ENCODE assay signal across 8 cellular contexts in genomic region chr7:50793115-50793946, GRCh38.
DNase-seq lines count a peak whose midpoint lies in the region; ATAC-seq and TF ChIP-seq lines count a peak whose summit lies in the region.

No MANE protein-coding gene starts in this region.

- peaks cover 22% of the 10 kb centered on the region for H3K4me1 Mint-ChIP-seq in nephron

- peaks cover 7% of the 10 kb centered on the region for H3K36me3 Mint-ChIP-seq in nephron (ENCODE audit: low read depth)

- no peak for ATAC-seq in HG02588 (IDR thresholded peaks at IDR 0.05; ENCODE audit: unreplicated experiment)
- no peak for ATAC-seq in HG03159 (IDR thresholded peaks at IDR 0.05; ENCODE audit: unreplicated experiment)

- peaks cover 29% of the 10 kb centered on the region for H3K27me3 Mint-ChIP-seq in nephron (ENCODE audit: low read depth)

- no peak for TF ChIP-seq CTCF in nephron (IDR thresholded peaks at IDR 0.05; ENCODE audit: unreplicated experiment in 3 of 3)

- peaks cover 5% of the 10 kb centered on the region for H3K9me3 Mint-ChIP-seq in nephron

- H3K4me3 Mint-ChIP-seq in nephron = peak overlapping the region; percentile 77 to 87 (median 81)

- H3K27ac Mint-ChIP-seq in nephron = peak overlapping the region in 1 of 3 experiments; percentile 27

- DNase-seq in GM04504 (ENCODE audit: low read depth) = peak; percentile 19
- peak; percentile 63 for DNase-seq in NCI-H748 (lab: John Stamatoyannopoulos, UW; ENCODE audit: unreplicated experiment)
- peak; percentile 13 for DNase-seq in activated T-helper 1 cell treated with Interleukin-2 at 50 U/mL for 16 hours (ENCODE audit: low read depth)
- DNase-seq in fibroblast of the conjunctiva (ENCODE audit: low read depth) = peak; percentile 30
- no peak for DNase-seq in AML-193 (lab: John Stamatoyannopoulos, UW)

Comparison
In these comparisons a context has a peak if more than half of its experiments do, and no peak if none do; other contexts are left out.
1. DNase-seq: peak in GM04504 (single experiment), NCI-H748 (single experiment), activated T-helper 1 cell treated with Interleukin-2 at 50 U/mL for 16 hours (single experiment) and fibroblast of the conjunctiva (single experiment); none in AML-193 (0 of 2).